In the genomic region with DNA sequence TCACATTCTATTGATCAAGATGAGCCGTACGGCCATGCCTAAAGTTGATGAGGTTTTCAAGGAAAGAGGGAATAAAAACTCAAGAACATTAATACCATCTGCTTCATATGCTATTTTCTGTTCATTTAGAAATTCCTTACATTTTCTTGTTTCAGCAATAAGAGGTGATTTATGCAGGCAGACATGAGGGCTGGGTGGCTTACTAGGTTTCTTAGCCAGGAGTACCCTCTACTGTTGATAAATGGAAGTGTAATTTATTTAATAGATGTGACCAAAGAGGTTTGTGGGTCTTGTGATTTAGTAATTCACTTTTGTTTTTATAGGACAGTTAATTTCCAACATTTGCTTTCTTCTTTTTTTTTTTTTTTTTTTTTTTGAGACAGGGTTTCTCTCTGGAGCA, we compare ENCODE assay signal across 9 cellular contexts. TPM values are rescaled to one million over a fixed set of nuclear protein-coding genes. Genes with fewer than 3 reads are reported as not detected.
DNase-seq lines count a peak whose midpoint lies in the region; ATAC-seq and TF ChIP-seq lines count a peak whose summit lies in the region.
"Had no signal": no experiment of that assay in that cellular context is flagged by ENCODE, and none has a peak within 500 bp of the region (broad histone marks: within the 10 kb centered on the region; RNA-seq: fewer than 3 reads in every experiment).

No MANE protein-coding gene starts in this region.

- H3K27ac ChIP-seq in Peyer's patch (no peak overlapping the region), esophagus squamous epithelium (no peak overlapping the region)

- H3K36me3 ChIP-seq in Peyer's patch, result no peaks in the 10 kb centered on the region
- H3K36me3 ChIP-seq in esophagus squamous epithelium, result no peaks in the 10 kb centered on the region

- peak; percentile 8 for DNase-seq in activated naive CD4-positive, alpha-beta T cell treated with anti-CD3 and anti-CD28 coated beads for 36 hours
- no peak for DNase-seq in activated naive CD4-positive, alpha-beta T cell treated with anti-CD3 and anti-CD28 coated beads, Interleukin-2, amount 10 ng/mL, durations not matched to agents 7 days and 5 days
- DNase-seq in Jurkat, Clone E6-1 (ENCODE audit: low read depth, low spot score), result peak; percentile 47
- DNase-seq in Peyer's patch (no peak), esophagus squamous epithelium (lab: John Stamatoyannopoulos, UW) (no peak), progenitor cell of endocrine pancreas (ENCODE audit: low spot score, unreplicated experiment) (no peak), KG1 (lab: John Stamatoyannopoulos, UW) (no peak)

- no peak overlapping the region for H3K4me3 ChIP-seq in Jurkat, Clone E6-1 (ENCODE audit: low read length)
- H3K4me3 ChIP-seq in Peyer's patch (no peak overlapping the region), esophagus squamous epithelium (no peak overlapping the region)

- intact Hi-C loops in activated naive CD4-positive, alpha-beta T cell treated with anti-CD3 and anti-CD28 coated beads for 36 hours (cut with micrococcal nuclease), result loop anchor here (1.0 to 2.0 kb wide), 3 partner anchors 78 to 122 kb away; partner anchors contain the start of gene DKC1
- intact Hi-C loops in esophagus squamous epithelium (cut with DNase I), result no loop called here

- H3K4me3 Mint-ChIP-seq in activated naive CD4-positive, alpha-beta T cell treated with anti-CD3 and anti-CD28 coated beads for 36 hours, result no peak overlapping the region
- H3K4me3 Mint-ChIP-seq in activated naive CD4-positive, alpha-beta T cell treated with anti-CD3 and anti-CD28 coated beads, Interleukin-2, amount 10 ng/mL, durations not matched to agents 7 days and 5 days, result no peak overlapping the region
- no peak overlapping the region for H3K4me3 Mint-ChIP-seq in progenitor cell of endocrine pancreas (ENCODE audit: low read depth)
- H3K4me3 Mint-ChIP-seq: activated naive CD8-positive, alpha-beta T cell had no signal

- H3K4me1 Mint-ChIP-seq in activated naive CD4-positive, alpha-beta T cell treated with anti-CD3 and anti-CD28 coated beads for 36 hours (ENCODE audit: low read depth), result no peaks in the 10 kb centered on the region
- H3K4me1 Mint-ChIP-seq in activated naive CD4-positive, alpha-beta T cell treated with anti-CD3 and anti-CD28 coated beads, Interleukin-2, amount 10 ng/mL, durations not matched to agents 7 days and 5 days, result peaks cover 5% of the 10 kb centered on the region
- no peaks in the 10 kb centered on the region for H3K4me1 Mint-ChIP-seq in progenitor cell of endocrine pancreas (ENCODE audit: low read depth)

- no peak for TF ChIP-seq POLR2A in Peyer's patch (IDR thresholded peaks at IDR 0.05)
- TF ChIP-seq POLR2A in esophagus squamous epithelium (IDR thresholded peaks at IDR 0.05), result no peak

- no peak overlapping the region for H3K27ac Mint-ChIP-seq in activated naive CD4-positive, alpha-beta T cell treated with anti-CD3 and anti-CD28 coated beads for 36 hours
- no peak overlapping the region for H3K27ac Mint-ChIP-seq in activated naive CD4-positive, alpha-beta T cell treated with anti-CD3 and anti-CD28 coated beads, Interleukin-2, amount 10 ng/mL, durations not matched to agents 7 days and 5 days
- H3K27ac Mint-ChIP-seq in progenitor cell of endocrine pancreas, result no peak overlapping the region
- H3K27ac Mint-ChIP-seq: activated naive CD8-positive, alpha-beta T cell had no signal

- no peaks in the 10 kb centered on the region for H3K27me3 Mint-ChIP-seq in activated naive CD4-positive, alpha-beta T cell treated with anti-CD3 and anti-CD28 coated beads for 36 hours (ENCODE audit: low read depth)
- no peaks in the 10 kb centered on the region for H3K27me3 Mint-ChIP-seq in activated naive CD4-positive, alpha-beta T cell treated with anti-CD3 and anti-CD28 coated beads, Interleukin-2, amount 10 ng/mL, durations not matched to agents 7 days and 5 days
- H3K27me3 Mint-ChIP-seq in progenitor cell of endocrine pancreas, result no peaks in the 10 kb centered on the region
- H3K27me3 Mint-ChIP-seq: activated naive CD8-positive, alpha-beta T cell had no signal

- ATAC-seq in HG02610 (IDR thresholded peaks at IDR 0.05; ENCODE audit: unreplicated experiment), result no peak

- CTCF ChIA-PET in activated naive CD4-positive, alpha-beta T cell treated with anti-CD3 and anti-CD28 coated beads for 36 hours (lab: Charles Lee), result interaction anchor here (0.8 to 1.2 kb wide), 5 partner anchors 10 to 247 kb away, joined by 3 to 4 read pairs (median 3); partner anchors contain the start of gene DKC1
- CTCF ChIA-PET in activated naive CD4-positive, alpha-beta T cell treated with anti-CD3 and anti-CD28 coated beads, Interleukin-2, amount 10 ng/mL, durations not matched to agents 7 days and 5 days (lab: Charles Lee), result interaction anchor here (2.0 kb wide), 1 partner anchor 91 kb away, joined by 9 read pairs; the partner anchor contains the start of gene GAB3

- TF ChIP-seq CTCF in Peyer's patch (IDR thresholded peaks at IDR 0.05), result peak; percentile 27 to 76 (median 54)
- peak in 4 of 6 experiments; percentile 22 to 55 (median 38) for TF ChIP-seq CTCF in esophagus squamous epithelium (IDR thresholded peaks at IDR 0.05)
- TF ChIP-seq CTCF in progenitor cell of endocrine pancreas (IDR thresholded peaks at IDR 0.05; ENCODE audit: unreplicated experiment), result peak; percentile 47

- H3K9me3 ChIP-seq in Peyer's patch, result no peaks in the 10 kb centered on the region
- no peaks in the 10 kb centered on the region for H3K9me3 ChIP-seq in esophagus squamous epithelium

- H3K27me3 ChIP-seq in Peyer's patch, result no peaks in the 10 kb centered on the region
- H3K27me3 ChIP-seq in esophagus squamous epithelium, result no peaks in the 10 kb centered on the region

- H3K36me3 Mint-ChIP-seq in activated naive CD4-positive, alpha-beta T cell treated with anti-CD3 and anti-CD28 coated beads for 36 hours (ENCODE audit: low read depth), result no peaks in the 10 kb centered on the region
- H3K36me3 Mint-ChIP-seq in activated naive CD4-positive, alpha-beta T cell treated with anti-CD3 and anti-CD28 coated beads, Interleukin-2, amount 10 ng/mL, durations not matched to agents 7 days and 5 days, result no peaks in the 10 kb centered on the region
- H3K36me3 Mint-ChIP-seq in progenitor cell of endocrine pancreas (ENCODE audit: insufficient read depth), result no peaks in the 10 kb centered on the region
- H3K36me3 Mint-ChIP-seq: activated naive CD8-positive, alpha-beta T cell had no signal

- whole genome bisulfite sequencing in esophagus squamous epithelium, 2 donors, result 82 to 90% methylated on average over 2 of the region's 2 CpGs

- no peaks in the 10 kb centered on the region for H3K9me3 Mint-ChIP-seq in activated naive CD4-positive, alpha-beta T cell treated with anti-CD3 and anti-CD28 coated beads for 36 hours
- no peaks in the 10 kb centered on the region for H3K9me3 Mint-ChIP-seq in activated naive CD4-positive, alpha-beta T cell treated with anti-CD3 and anti-CD28 coated beads, Interleukin-2, amount 10 ng/mL, durations not matched to agents 7 days and 5 days
- peaks cover 17% of the 10 kb centered on the region for H3K9me3 Mint-ChIP-seq in progenitor cell of endocrine pancreas (ENCODE audit: low read depth)

- H3K4me1 ChIP-seq in Peyer's patch (no peaks in the 10 kb centered on the region), esophagus squamous epithelium (no peaks in the 10 kb centered on the region)

RNA-seq across cellular contexts. Expression of gene SMIM9, which starts 6.4 kb away (rescaled TPM):
- not detected for total RNA-seq in activated naive CD4-positive, alpha-beta T cell treated with anti-CD3 and anti-CD28 coated beads for 36 hours
- not detected for polyA plus RNA-seq in Jurkat, Clone E6-1 (2012; ENCODE audit: insufficient read depth, insufficient read length)
- total RNA-seq in Peyer's patch (not detected), esophagus squamous epithelium (not detected), progenitor cell of endocrine pancreas (not detected in 2 replicates)

RNA-seq across cellular contexts. Expression of gene MPP1, which starts 35.6 kb away (rescaled TPM):
- total RNA-seq in activated naive CD4-positive, alpha-beta T cell treated with anti-CD3 and anti-CD28 coated beads for 36 hours, result 10 to 100 TPM; 23.9 to 24.3 TPM
- polyA plus RNA-seq in Jurkat, Clone E6-1 (2012; ENCODE audit: insufficient read depth, insufficient read length), result 49.8 TPM
- total RNA-seq in Peyer's patch (10 to 100 TPM; 33.0 to 88.8 (median 65.4) TPM), esophagus squamous epithelium (10 to 100 TPM in 2 of 4 donors, 1 to 10 TPM in 2; 3.7 to 21.2 (median 13.2) TPM), progenitor cell of endocrine pancreas (4.9 and 6.3 TPM in 2 replicates)

RNA-seq across cellular contexts. Expression of gene F8A1, which starts 45.3 kb away (rescaled TPM):
- 10 to 100 TPM; 33.7 to 35.0 TPM for total RNA-seq in activated naive CD4-positive, alpha-beta T cell treated with anti-CD3 and anti-CD28 coated beads for 36 hours
- polyA plus RNA-seq in Jurkat, Clone E6-1 (2012; ENCODE audit: insufficient read depth, insufficient read length), result 17.5 TPM
- total RNA-seq in Peyer's patch, result 10 to 100 TPM in 2 of 4 donors, 1 to 10 TPM in 2; 4.0 to 17.4 (median 9.5) TPM
- 10 to 100 TPM in 1 of 4 donors, 1 to 10 TPM in 2, under 1 TPM in 1; 0.35 to 13.7 (median 3.8) TPM for total RNA-seq in esophagus squamous epithelium
- 18.6 and 18.8 TPM in 2 replicates for total RNA-seq in progenitor cell of endocrine pancreas

Comparison
In these comparisons a context has a peak if more than half of its experiments do, and no peak if none do; other contexts are left out.
1. DNase-seq: peak in activated naive CD4-positive, alpha-beta T cell treated with anti-CD3 and anti-CD28 coated beads for 36 hours (single experiment) and Jurkat, Clone E6-1 (single experiment); none in activated naive CD4-positive, alpha-beta T cell treated with anti-CD3 and anti-CD28 coated beads, Interleukin-2, amount 10 ng/mL, durations not matched to agents 7 days and 5 days (single experiment), Peyer's patch (0 of 3), esophagus squamous epithelium (single experiment), progenitor cell of endocrine pancreas (single experiment) and KG1 (single experiment).
2. Peak in every context shown above with its lines, with median percentiles within 50 percentile points of each other: CTCF ChIP-seq.